Comparison of ENCODE assay signal across 10 cellular contexts in genomic region chr17:57578608-57578990, GRCh38.
DNase-seq lines count a peak whose midpoint lies in the region; ATAC-seq lines count a peak whose summit lies in the region.
"Had no signal": no experiment of that assay in that cellular context is flagged by ENCODE, and none has a peak within 500 bp of the region (broad histone marks: within the 10 kb centered on the region; RNA-seq: fewer than 3 reads in every experiment).

No MANE protein-coding gene starts in this region.

- no peaks in the 10 kb centered on the region for H3K9me3 ChIP-seq in subcutaneous abdominal adipose tissue (ENCODE audit: control insufficient read depth in 5 of 5, low read length in 5 of 5)
- H3K9me3 ChIP-seq: ascending aorta had no signal

- H3K4me1 ChIP-seq in subcutaneous abdominal adipose tissue (ENCODE audit: control insufficient read depth in 5 of 5, insufficient read depth in 5 of 5, low read length in 5 of 5) = peaks cover 4 to 24% (median 24%) of the 10 kb centered on the region in 5 donors

- no peaks in the 10 kb centered on the region for H3K27me3 ChIP-seq in subcutaneous abdominal adipose tissue (ENCODE audit: control insufficient read depth in 5 of 5, insufficient read depth in 4 of 5, low read length in 5 of 5)
- H3K27me3 ChIP-seq: ascending aorta had no signal

- intact Hi-C loops in Right ventricle myocardium superior (cut with DNase I) = no loop called here

- H3K36me3 ChIP-seq in subcutaneous abdominal adipose tissue (ENCODE audit: control insufficient read depth in 5 of 5, insufficient read depth in 5 of 5, low read length in 5 of 5) = no peaks in the 10 kb centered on the region
- H3K36me3 ChIP-seq: ascending aorta had no signal

- peak overlapping the region in 1 of 5 donors; percentile 37 for H3K4me3 ChIP-seq in subcutaneous abdominal adipose tissue (ENCODE audit: low read depth in 1 of 5, low read length in 5 of 5)

- peak overlapping the region; percentile 30 for H3K27ac ChIP-seq in subcutaneous abdominal adipose tissue (ENCODE audit: low read depth, low read length)
- H3K27ac ChIP-seq: ascending aorta had no signal

- H3K9ac ChIP-seq in subcutaneous abdominal adipose tissue (ENCODE audit: low read length in 5 of 5) = no peak overlapping the region

- ATAC-seq in Right ventricle myocardium superior (ENCODE audit: poor library complexity) = peak; percentile 28
- no peak for ATAC-seq in HG02870 (IDR thresholded peaks at IDR 0.05; ENCODE audit: unreplicated experiment)
- no peak for ATAC-seq in GM18520 (IDR thresholded peaks at IDR 0.05; ENCODE audit: unreplicated experiment)

- peak; percentile 74 for DNase-seq in NCI-H2107 treated with DMSO at 0.1 percent for 48 hours (lab: John Stamatoyannopoulos, UW; ENCODE audit: unreplicated experiment)
- no peak for DNase-seq in NCI-H2107 (lab: John Stamatoyannopoulos, UW)
- peak; percentile 70 to 71 for DNase-seq in NOMO-1 (lab: John Stamatoyannopoulos, UW; ENCODE audit: unreplicated experiment in 2 of 2)
- DNase-seq in Right ventricle myocardium superior = no peak
- no peak for DNase-seq in SIG-M5 treated with dmso at 0.1 percent for 504 hours (lab: John Stamatoyannopoulos, UW; ENCODE audit: unreplicated experiment)
- DNase-seq: ACHN had no signal

Comparison
In these comparisons a context has a peak if more than half of its experiments do, and no peak if none do; other contexts are left out.
1. DNase-seq: peak in NCI-H2107 treated with DMSO at 0.1 percent for 48 hours (single experiment) and NOMO-1 (2 of 2); none in NCI-H2107 (single experiment), Right ventricle myocardium superior (single experiment) and SIG-M5 treated with dmso at 0.1 percent for 504 hours (single experiment).